ENCODE assay signal across 8 cellular contexts in genomic region chr9:1100945-1101344, GRCh38. TPM values are rescaled to one million over a fixed set of nuclear protein-coding genes. Genes with fewer than 3 reads are reported as not detected.
DNase-seq lines count a peak whose midpoint lies in the region; ATAC-seq and TF ChIP-seq lines count a peak whose summit lies in the region.

No MANE protein-coding gene starts in this region.

- H3K27me3 ChIP-seq in IMR-90 (ENCODE audit: control insufficient read depth, insufficient read depth, low read length) = no peaks in the 10 kb centered on the region
- H3K27me3 ChIP-seq in mammary epithelial cell (ENCODE audit: insufficient read depth, low read length) = no peaks in the 10 kb centered on the region
- H3K27me3 ChIP-seq in mesenchymal stem cell (ENCODE audit: control insufficient read depth in 1 of 2, insufficient read depth in 1 of 2, low read length in 2 of 2) = no peaks in the 10 kb centered on the region

- peak; percentile 51 for TF ChIP-seq RAD21 in IMR-90 (IDR thresholded peaks at IDR 0.05; ENCODE audit: low read length)

- no peak; the same call in 1 of the 2 replicates for ATAC-seq in IMR-90 (ENCODE audit: low read depth)
- no peak for ATAC-seq in stimulated activated naive CD8-positive, alpha-beta T cell treated with anti-CD3 and anti-CD28 coated beads, Interleukin-15, amount 100 ng/mL, for 72 hours
- ATAC-seq in HG02610 (IDR thresholded peaks at IDR 0.05; ENCODE audit: unreplicated experiment) = no peak

- no peak overlapping the region for H4K91ac ChIP-seq in IMR-90 (ENCODE audit: insufficient read depth, low read depth, low read length)
- no peak overlapping the region for H4K91ac ChIP-seq in mesenchymal stem cell (ENCODE audit: low read length)

- H3K9me3 ChIP-seq in IMR-90 (ENCODE audit: control insufficient read depth, insufficient read depth, low read length) (no peaks in the 10 kb centered on the region), mammary epithelial cell (replicated peaks; ENCODE audit: insufficient read depth, low read length) (no peaks in the 10 kb centered on the region), mesenchymal stem cell (ENCODE audit: control insufficient read depth, low read length) (peaks cover 4% of the 10 kb centered on the region)

- no peak for TF ChIP-seq POLR2A in IMR-90 (IDR thresholded peaks at IDR 0.05; ENCODE audit: low read depth, low read length)

- no peak overlapping the region for H3K23ac ChIP-seq in IMR-90 (ENCODE audit: low read depth, low read length)
- H3K23ac ChIP-seq in mesenchymal stem cell (ENCODE audit: low read length in 2 of 2) = no peak overlapping the region

- no peak overlapping the region for H3K56ac ChIP-seq in IMR-90 (ENCODE audit: extremely low read depth, insufficient read depth, low read length)

- H2BK20ac ChIP-seq in IMR-90 (ENCODE audit: low read depth, low read length) = no peak overlapping the region

- CTCF ChIA-PET in IMR-90 (lab: Yijun Ruan, JAX) (no interaction called here), mammary epithelial cell (lab: Charles Lee; ENCODE audit: low non-redundant PET) (no interaction called here)

- DNase-seq in IMR-90 (peak; percentile 16), mammary epithelial cell (peak; percentile 9), mesenchymal stem cell (no peak), dedifferentiated amniotic fluid mesenchymal stem cell (ENCODE audit: extremely low spot score) (no peak), 8988T (no peak)
- DNase-seq in stimulated activated naive CD8-positive, alpha-beta T cell treated with anti-CD3 and anti-CD28 coated beads, Interleukin-15, amount 100 ng/mL, for 72 hours = no peak

- no peak overlapping the region for H2BK12ac ChIP-seq in mesenchymal stem cell (ENCODE audit: low read length in 2 of 2)

- intact Hi-C loops in IMR-90 (cut with micrococcal nuclease) = no loop called here
- intact Hi-C loops in mammary epithelial cell (cut with micrococcal nuclease) = loop anchor here (5.0 kb wide), 1 partner anchor 506 kb away; no protein-coding TSS in a partner anchor

- H4K8ac ChIP-seq in IMR-90 (ENCODE audit: low read depth in 2 of 2, low read length in 2 of 2) = no peak overlapping the region
- no peak overlapping the region for H4K8ac ChIP-seq in mesenchymal stem cell (ENCODE audit: low read length)

- H3K36me3 ChIP-seq in IMR-90 (ENCODE audit: control insufficient read depth, insufficient read depth, low read length) = no peaks in the 10 kb centered on the region
- no peaks in the 10 kb centered on the region for H3K36me3 ChIP-seq in mammary epithelial cell (ENCODE audit: insufficient read depth, low read length)
- H3K36me3 ChIP-seq in mesenchymal stem cell (ENCODE audit: control insufficient read depth in 1 of 2, insufficient read depth in 2 of 2, low read depth in 1 of 2, low read length in 2 of 2) = no peaks in the 10 kb centered on the region

- H3K18ac ChIP-seq in IMR-90 (ENCODE audit: low read depth, low read length) (no peak overlapping the region), mesenchymal stem cell (ENCODE audit: low read depth in 1 of 2, low read length in 2 of 2) (no peak overlapping the region)

- H3K14ac ChIP-seq in IMR-90 (replicated peaks; ENCODE audit: low read depth, low read length) (no peak overlapping the region), mesenchymal stem cell (ENCODE audit: low read length in 2 of 2) (no peak overlapping the region)

- H3K4me3 Mint-ChIP-seq in stimulated activated naive CD8-positive, alpha-beta T cell treated with anti-CD3 and anti-CD28 coated beads, Interleukin-15, amount 100 ng/mL, for 72 hours = no peak overlapping the region

- H4K5ac ChIP-seq in IMR-90 (ENCODE audit: low read depth, low read length) = no peak overlapping the region

- peaks cover 7% of the 10 kb centered on the region in 2 donors for H3K9me3 Mint-ChIP-seq in stimulated activated naive CD8-positive, alpha-beta T cell treated with anti-CD3 and anti-CD28 coated beads, Interleukin-15, amount 100 ng/mL, for 72 hours

- H2AFZ ChIP-seq in IMR-90 (replicated peaks; ENCODE audit: low read length, poor library complexity) (no peak overlapping the region), mammary epithelial cell (ENCODE audit: low read depth, low read length) (no peak overlapping the region), mesenchymal stem cell (ENCODE audit: low read depth, low read length) (no peak overlapping the region)

- in situ Hi-C loops in IMR-90 (cut with MboI; ENCODE audit: low sequenced_read_pairs) = no loop called here
- in situ Hi-C loops in mammary epithelial cell (cut with MboI; ENCODE audit: low sequenced_read_pairs in 2 of 2) = no loop called here

- no peak overlapping the region for H3K4me3 ChIP-seq in IMR-90 (ENCODE audit: insufficient read depth, low read depth, low read length)
- H3K4me3 ChIP-seq in mammary epithelial cell (replicated peaks in 1 of 3; ENCODE audit: insufficient read depth in 1 of 3, low read depth in 2 of 3, low read length in 3 of 3) = no peak overlapping the region
- H3K4me3 ChIP-seq in mesenchymal stem cell (ENCODE audit: insufficient read depth in 1 of 2, low read depth in 1 of 2, low read length in 2 of 2) = no peak overlapping the region

- H3K4ac ChIP-seq in IMR-90 (ENCODE audit: low read depth, low read length) = no peak overlapping the region
- H3K4ac ChIP-seq in mesenchymal stem cell (ENCODE audit: low read depth in 1 of 2, low read length in 2 of 2) = no peak overlapping the region

- H3K4me1 ChIP-seq in IMR-90 (ENCODE audit: control insufficient read depth, insufficient read depth, low read length) = no peaks in the 10 kb centered on the region
- no peaks in the 10 kb centered on the region for H3K4me1 ChIP-seq in mammary epithelial cell (ENCODE audit: insufficient read depth, low read length)
- no peaks in the 10 kb centered on the region for H3K4me1 ChIP-seq in mesenchymal stem cell (ENCODE audit: control insufficient read depth, insufficient read depth, low read depth, low read length)

- H3K9ac ChIP-seq in IMR-90 (ENCODE audit: low read depth, low read length) (no peak overlapping the region), mammary epithelial cell (ENCODE audit: insufficient read depth, low read length) (no peak overlapping the region), mesenchymal stem cell (ENCODE audit: low read length) (peak overlapping the region; percentile 46)

- H3K79me1 ChIP-seq in IMR-90 (ENCODE audit: low read depth in 1 of 2, low read length in 2 of 2) (no peaks in the 10 kb centered on the region), mesenchymal stem cell (replicated peaks; ENCODE audit: low read length, poor library complexity, severe bottlenecking) (no peaks in the 10 kb centered on the region)

- no peaks in the 10 kb centered on the region for H3K79me2 ChIP-seq in mammary epithelial cell (ENCODE audit: insufficient read depth, low read length)

- H2AK9ac ChIP-seq in IMR-90 (replicated peaks; ENCODE audit: low read depth, low read length, poor library complexity) = no peak overlapping the region

- H2AK5ac ChIP-seq in IMR-90 (ENCODE audit: low read depth, low read length) (no peak overlapping the region), mesenchymal stem cell (ENCODE audit: low read length, severe bottlenecking) (no peak overlapping the region)

- peak; percentile 86 for TF ChIP-seq CTCF in C4-2B (conservative IDR thresholded peaks at IDR 0.05)
- peak; percentile 42 for TF ChIP-seq CTCF in IMR-90 (conservative IDR thresholded peaks at IDR 0.05; ENCODE audit: low read depth, low read length)
- peak in 1 of 2 donors; percentile 53 for TF ChIP-seq CTCF in mammary epithelial cell (conservative IDR thresholded peaks at IDR 0.05 in 1 of 2, IDR thresholded peaks at IDR 0.05 in 1 of 2; ENCODE audit: extremely low read depth in 1 of 2, insufficient read depth in 1 of 2, low read depth in 1 of 2, low read length in 2 of 2)

- WGBS in IMR-90 (ENCODE audit: extremely low coverage in 2 of 2, insufficient read length in 1 of 2), 2 experiments = 0% methylated on average over 1 of the region's 10 CpGs; no CpG with 5 or more reads in 1 of the 2 experiments
- WGBS in mammary epithelial cell (ENCODE audit: low coverage, missing lambda C conversion rate) = 51% methylated on average over 9 of the region's 10 CpGs
- WGBS in mesenchymal stem cell = 72% methylated on average over 9 of the region's 10 CpGs

- POLR2A ChIA-PET in IMR-90 (lab: Charles Lee; ENCODE audit: unreplicated experiment) = no interaction called here

- dilution Hi-C loops in IMR-90 (cut with HindIII; ENCODE audit: low sequenced_read_pairs, unreplicated experiment) = no loop called here
- dilution Hi-C loops in mammary epithelial cell (cut with HindIII; ENCODE audit: low sequenced_read_pairs) = no loop called here

- H3K27ac Mint-ChIP-seq in stimulated activated naive CD8-positive, alpha-beta T cell treated with anti-CD3 and anti-CD28 coated beads, Interleukin-15, amount 100 ng/mL, for 72 hours = no peak overlapping the region

- H2BK15ac ChIP-seq in IMR-90 (ENCODE audit: low read depth, low read length) = no peak overlapping the region
- H2BK15ac ChIP-seq in mesenchymal stem cell (ENCODE audit: low read depth, poor library complexity, severe bottlenecking) = no peak overlapping the region

- BruUV-seq in IMR-90 (replicated peaks; lab: Mats Ljungman, UMichigan) (no TSS peak), mammary epithelial cell (replicated peaks; lab: Mats Ljungman, UMichigan) (no TSS peak)

- H4K20me1 ChIP-seq in IMR-90 (ENCODE audit: insufficient read depth, low read length) = no peaks in the 10 kb centered on the region
- H4K20me1 ChIP-seq in mammary epithelial cell (ENCODE audit: insufficient read depth, low read length) = no peaks in the 10 kb centered on the region

- H3K4me1 Mint-ChIP-seq in stimulated activated naive CD8-positive, alpha-beta T cell treated with anti-CD3 and anti-CD28 coated beads, Interleukin-15, amount 100 ng/mL, for 72 hours = no peaks in the 10 kb centered on the region

- no peaks in the 10 kb centered on the region for H3K9me1 ChIP-seq in IMR-90 (ENCODE audit: insufficient read depth, low read length)

- H3K27ac ChIP-seq in C4-2B (no peak overlapping the region), IMR-90 (ENCODE audit: insufficient read depth, low read length) (no peak overlapping the region), mammary epithelial cell (ENCODE audit: insufficient read depth, low read depth, low read length) (no peak overlapping the region), mesenchymal stem cell (ENCODE audit: low read length, poor library complexity, severe bottlenecking) (no peak overlapping the region)

- no peak overlapping the region for H2BK5ac ChIP-seq in IMR-90 (ENCODE audit: low read depth, low read length, poor library complexity, severe bottlenecking)
- no peak overlapping the region for H2BK5ac ChIP-seq in mesenchymal stem cell (ENCODE audit: low read depth, low read length, poor library complexity, severe bottlenecking)

- no peak overlapping the region for H3K4me2 ChIP-seq in IMR-90 (ENCODE audit: low read depth, low read length)
- H3K4me2 ChIP-seq in mammary epithelial cell (ENCODE audit: insufficient read depth, low read depth, low read length) = no peak overlapping the region
- H3K4me2 ChIP-seq in mesenchymal stem cell (ENCODE audit: low read length, poor library complexity, severe bottlenecking) = no peak overlapping the region

- H2BK120ac ChIP-seq in IMR-90 (ENCODE audit: low read depth, low read length) = no peak overlapping the region
- H2BK120ac ChIP-seq in mesenchymal stem cell (ENCODE audit: low read depth, low read length) = no peak overlapping the region

- peaks cover 51% of the 10 kb centered on the region for H3K27me3 Mint-ChIP-seq in stimulated activated naive CD8-positive, alpha-beta T cell treated with anti-CD3 and anti-CD28 coated beads, Interleukin-15, amount 100 ng/mL, for 72 hours

RNA-seq across cellular contexts. Expression of gene DMRT2, which starts 50.8 kb away (rescaled TPM):
- total RNA-seq in IMR-90 (2012; rRNA removed) = not detected in 2 replicates
- polyA plus RNA-seq in IMR-90 (2012; rRNA removed) = not detected in 2 replicates
- not detected in 2 replicates for polyA plus RNA-seq in IMR-90 (2012; cell fraction: cytosol; rRNA removed)
- not detected in 2 replicates for polyA plus RNA-seq in IMR-90 (2012; cell fraction: nucleus; rRNA removed; ENCODE audit: low replicate concordance)
- not detected for total RNA-seq in mammary epithelial cell
- not detected for polyA plus RNA-seq in mammary epithelial cell
- not detected for polyA minus RNA-seq in mammary epithelial cell
- not detected for polyA plus RNA-seq in mesenchymal stem cell (2013, experiment 1 of 2)
- polyA plus RNA-seq in mesenchymal stem cell (2013, experiment 2 of 2) = not detected

Comparison
In these comparisons a context has a peak if more than half of its experiments do, and no peak if none do; other contexts are left out.
1. DNase-seq: peak in IMR-90 (single experiment) and mammary epithelial cell (single experiment); none in mesenchymal stem cell (single experiment), dedifferentiated amniotic fluid mesenchymal stem cell (single experiment), 8988T (single experiment) and stimulated activated naive CD8-positive, alpha-beta T cell treated with anti-CD3 and anti-CD28 coated beads, Interleukin-15, amount 100 ng/mL, for 72 hours (0 of 2).